Comparison of ENCODE assay signal across 1 cellular context in the genomic region with DNA sequence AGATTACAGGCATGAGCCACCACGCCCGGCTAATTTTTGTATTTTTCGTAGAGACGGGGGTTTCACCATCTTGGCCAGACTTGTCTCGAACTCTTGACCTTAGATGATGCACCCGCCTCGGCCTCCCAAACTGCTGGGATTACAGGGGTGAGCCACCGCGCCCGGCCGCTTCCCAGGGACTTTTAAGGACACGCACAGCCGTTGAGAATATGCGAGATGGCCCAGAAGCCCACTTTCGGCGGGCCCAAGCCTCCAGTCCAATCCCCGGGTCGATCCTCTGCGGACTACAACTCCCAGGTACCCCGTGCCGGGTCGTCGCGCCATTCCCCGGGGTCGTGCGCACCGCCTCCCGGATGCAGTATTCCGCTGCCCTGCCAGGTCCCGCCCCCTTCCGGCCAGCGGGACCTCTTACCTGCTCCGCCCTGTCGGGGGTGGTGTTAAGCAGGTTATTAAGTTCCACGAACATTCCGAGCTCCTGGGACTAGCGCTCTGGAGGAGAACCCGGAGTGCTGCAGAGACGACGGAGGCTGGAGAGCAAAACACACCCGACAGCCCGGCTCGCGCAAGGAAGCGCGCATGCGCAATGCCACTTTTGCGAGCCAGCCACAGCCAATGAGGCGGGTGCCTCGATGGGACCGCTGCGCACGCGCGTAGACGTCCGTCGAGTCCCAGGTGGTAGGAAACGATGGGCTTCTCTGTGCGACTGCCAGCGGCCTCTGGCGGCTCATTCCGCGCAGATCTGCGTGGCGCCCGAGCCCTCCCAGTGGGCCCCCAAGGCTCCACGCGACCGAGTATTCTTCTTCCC.
TF ChIP-seq lines count a peak whose summit lies in the region.

A gene with protein sequence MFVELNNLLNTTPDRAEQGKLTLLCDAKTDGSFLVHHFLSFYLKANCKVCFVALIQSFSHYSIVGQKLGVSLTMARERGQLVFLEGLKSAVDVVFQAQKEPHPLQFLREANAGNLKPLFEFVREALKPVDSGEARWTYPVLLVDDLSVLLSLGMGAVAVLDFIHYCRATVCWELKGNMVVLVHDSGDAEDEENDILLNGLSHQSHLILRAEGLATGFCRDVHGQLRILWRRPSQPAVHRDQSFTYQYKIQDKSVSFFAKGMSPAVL (minus strand): TSS at position 588 of the 805 bp plus-strand sequence. CDS start 122 bp downstream, at position 466.

TF ChIP-seq in K562, 482 proteins besides CTCF, POLR2A, EP300 and RAD21 (continued from another document and continues in another):
- TF ChIP-seq, protein P1, sequence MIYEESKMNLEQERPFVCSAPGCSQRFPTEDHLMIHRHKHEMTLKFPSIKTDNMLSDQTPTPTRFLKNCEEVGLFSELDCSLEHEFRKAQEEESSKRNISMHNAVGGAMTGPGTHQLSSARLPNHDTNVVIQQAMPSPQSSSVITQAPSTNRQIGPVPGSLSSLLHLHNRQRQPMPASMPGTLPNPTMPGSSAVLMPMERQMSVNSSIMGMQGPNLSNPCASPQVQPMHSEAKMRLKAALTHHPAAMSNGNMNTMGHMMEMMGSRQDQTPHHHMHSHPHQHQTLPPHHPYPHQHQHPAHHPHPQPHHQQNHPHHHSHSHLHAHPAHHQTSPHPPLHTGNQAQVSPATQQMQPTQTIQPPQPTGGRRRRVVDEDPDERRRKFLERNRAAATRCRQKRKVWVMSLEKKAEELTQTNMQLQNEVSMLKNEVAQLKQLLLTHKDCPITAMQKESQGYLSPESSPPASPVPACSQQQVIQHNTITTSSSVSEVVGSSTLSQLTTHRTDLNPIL (CRISPR knock-in tag; IDR thresholded peaks at IDR 0.05), result no peak
- TF ChIP-seq, protein P2, sequence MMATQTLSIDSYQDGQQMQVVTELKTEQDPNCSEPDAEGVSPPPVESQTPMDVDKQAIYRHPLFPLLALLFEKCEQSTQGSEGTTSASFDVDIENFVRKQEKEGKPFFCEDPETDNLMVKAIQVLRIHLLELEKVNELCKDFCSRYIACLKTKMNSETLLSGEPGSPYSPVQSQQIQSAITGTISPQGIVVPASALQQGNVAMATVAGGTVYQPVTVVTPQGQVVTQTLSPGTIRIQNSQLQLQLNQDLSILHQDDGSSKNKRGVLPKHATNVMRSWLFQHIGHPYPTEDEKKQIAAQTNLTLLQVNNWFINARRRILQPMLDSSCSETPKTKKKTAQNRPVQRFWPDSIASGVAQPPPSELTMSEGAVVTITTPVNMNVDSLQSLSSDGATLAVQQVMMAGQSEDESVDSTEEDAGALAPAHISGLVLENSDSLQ (IDR thresholded peaks at IDR 0.05), result peak; percentile 67
- TF ChIP-seq, protein P3, sequence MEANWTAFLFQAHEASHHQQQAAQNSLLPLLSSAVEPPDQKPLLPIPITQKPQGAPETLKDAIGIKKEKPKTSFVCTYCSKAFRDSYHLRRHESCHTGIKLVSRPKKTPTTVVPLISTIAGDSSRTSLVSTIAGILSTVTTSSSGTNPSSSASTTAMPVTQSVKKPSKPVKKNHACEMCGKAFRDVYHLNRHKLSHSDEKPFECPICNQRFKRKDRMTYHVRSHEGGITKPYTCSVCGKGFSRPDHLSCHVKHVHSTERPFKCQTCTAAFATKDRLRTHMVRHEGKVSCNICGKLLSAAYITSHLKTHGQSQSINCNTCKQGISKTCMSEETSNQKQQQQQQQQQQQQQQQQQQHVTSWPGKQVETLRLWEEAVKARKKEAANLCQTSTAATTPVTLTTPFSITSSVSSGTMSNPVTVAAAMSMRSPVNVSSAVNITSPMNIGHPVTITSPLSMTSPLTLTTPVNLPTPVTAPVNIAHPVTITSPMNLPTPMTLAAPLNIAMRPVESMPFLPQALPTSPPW (CRISPR knock-in tag; IDR thresholded peaks at IDR 0.05), result no peak; the same call in 1 of the 2 replicates
- TF ChIP-seq ZNF780A (CRISPR knock-in tag; IDR thresholded peaks at IDR 0.05) (no peak), BRF1 (IDR thresholded peaks at IDR 0.05; ENCODE audit: borderline replicate concordance, extremely low read depth, insufficient read length) (no peak), LARP7 (IDR thresholded peaks at IDR 0.05) (no peak), HMG20B (CRISPR knock-in tag; IDR thresholded peaks at IDR 0.05) (0 out of 2 replicates have a peak, but pooled peaks have one; percentile 36), HMGN3 (IDR thresholded peaks at IDR 0.05; ENCODE audit: borderline replicate concordance, extremely low read depth, insufficient read length, low read depth, low read length) (peak; percentile 30), KAT7 (CRISPR knock-in tag; IDR thresholded peaks at IDR 0.05; ENCODE audit: borderline replicate concordance) (0 out of 2 replicates have a peak, but pooled peaks have one; percentile 46), ZNF311 (CRISPR knock-in tag; IDR thresholded peaks at IDR 0.05) (no peak), DDX20 (tag; IDR thresholded peaks at IDR 0.05; ENCODE audit: low read depth) (no peak), RBM22 (IDR thresholded peaks at IDR 0.05; ENCODE audit: low read depth, low read length, poor library complexity, severe bottlenecking) (no peak)
- TF ChIP-seq, protein P4, sequence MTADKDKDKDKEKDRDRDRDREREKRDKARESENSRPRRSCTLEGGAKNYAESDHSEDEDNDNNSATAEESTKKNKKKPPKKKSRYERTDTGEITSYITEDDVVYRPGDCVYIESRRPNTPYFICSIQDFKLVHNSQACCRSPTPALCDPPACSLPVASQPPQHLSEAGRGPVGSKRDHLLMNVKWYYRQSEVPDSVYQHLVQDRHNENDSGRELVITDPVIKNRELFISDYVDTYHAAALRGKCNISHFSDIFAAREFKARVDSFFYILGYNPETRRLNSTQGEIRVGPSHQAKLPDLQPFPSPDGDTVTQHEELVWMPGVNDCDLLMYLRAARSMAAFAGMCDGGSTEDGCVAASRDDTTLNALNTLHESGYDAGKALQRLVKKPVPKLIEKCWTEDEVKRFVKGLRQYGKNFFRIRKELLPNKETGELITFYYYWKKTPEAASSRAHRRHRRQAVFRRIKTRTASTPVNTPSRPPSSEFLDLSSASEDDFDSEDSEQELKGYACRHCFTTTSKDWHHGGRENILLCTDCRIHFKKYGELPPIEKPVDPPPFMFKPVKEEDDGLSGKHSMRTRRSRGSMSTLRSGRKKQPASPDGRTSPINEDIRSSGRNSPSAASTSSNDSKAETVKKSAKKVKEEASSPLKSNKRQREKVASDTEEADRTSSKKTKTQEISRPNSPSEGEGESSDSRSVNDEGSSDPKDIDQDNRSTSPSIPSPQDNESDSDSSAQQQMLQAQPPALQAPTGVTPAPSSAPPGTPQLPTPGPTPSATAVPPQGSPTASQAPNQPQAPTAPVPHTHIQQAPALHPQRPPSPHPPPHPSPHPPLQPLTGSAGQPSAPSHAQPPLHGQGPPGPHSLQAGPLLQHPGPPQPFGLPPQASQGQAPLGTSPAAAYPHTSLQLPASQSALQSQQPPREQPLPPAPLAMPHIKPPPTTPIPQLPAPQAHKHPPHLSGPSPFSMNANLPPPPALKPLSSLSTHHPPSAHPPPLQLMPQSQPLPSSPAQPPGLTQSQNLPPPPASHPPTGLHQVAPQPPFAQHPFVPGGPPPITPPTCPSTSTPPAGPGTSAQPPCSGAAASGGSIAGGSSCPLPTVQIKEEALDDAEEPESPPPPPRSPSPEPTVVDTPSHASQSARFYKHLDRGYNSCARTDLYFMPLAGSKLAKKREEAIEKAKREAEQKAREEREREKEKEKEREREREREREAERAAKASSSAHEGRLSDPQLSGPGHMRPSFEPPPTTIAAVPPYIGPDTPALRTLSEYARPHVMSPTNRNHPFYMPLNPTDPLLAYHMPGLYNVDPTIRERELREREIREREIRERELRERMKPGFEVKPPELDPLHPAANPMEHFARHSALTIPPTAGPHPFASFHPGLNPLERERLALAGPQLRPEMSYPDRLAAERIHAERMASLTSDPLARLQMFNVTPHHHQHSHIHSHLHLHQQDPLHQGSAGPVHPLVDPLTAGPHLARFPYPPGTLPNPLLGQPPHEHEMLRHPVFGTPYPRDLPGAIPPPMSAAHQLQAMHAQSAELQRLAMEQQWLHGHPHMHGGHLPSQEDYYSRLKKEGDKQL (CRISPR knock-in tag; IDR thresholded peaks at IDR 0.05; ENCODE audit: borderline replicate concordance), result no peak
- TF ChIP-seq, protein P5, sequence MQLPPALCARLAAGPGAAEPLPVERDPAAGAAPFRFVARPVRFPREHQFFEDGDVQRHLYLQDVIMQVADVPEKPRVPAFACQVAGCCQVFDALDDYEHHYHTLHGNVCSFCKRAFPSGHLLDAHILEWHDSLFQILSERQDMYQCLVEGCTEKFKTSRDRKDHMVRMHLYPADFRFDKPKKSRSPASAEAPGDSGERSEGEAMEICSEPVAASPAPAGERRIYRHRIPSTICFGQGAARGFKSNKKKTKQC (CRISPR knock-in tag; IDR thresholded peaks at IDR 0.05), result peak; percentile 54
- TF ChIP-seq, protein P6, sequence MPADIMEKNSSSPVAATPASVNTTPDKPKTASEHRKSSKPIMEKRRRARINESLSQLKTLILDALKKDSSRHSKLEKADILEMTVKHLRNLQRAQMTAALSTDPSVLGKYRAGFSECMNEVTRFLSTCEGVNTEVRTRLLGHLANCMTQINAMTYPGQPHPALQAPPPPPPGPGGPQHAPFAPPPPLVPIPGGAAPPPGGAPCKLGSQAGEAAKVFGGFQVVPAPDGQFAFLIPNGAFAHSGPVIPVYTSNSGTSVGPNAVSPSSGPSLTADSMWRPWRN (IDR thresholded peaks at IDR 0.05; ENCODE audit: low read depth), result no peak
- TF ChIP-seq, protein P7, sequence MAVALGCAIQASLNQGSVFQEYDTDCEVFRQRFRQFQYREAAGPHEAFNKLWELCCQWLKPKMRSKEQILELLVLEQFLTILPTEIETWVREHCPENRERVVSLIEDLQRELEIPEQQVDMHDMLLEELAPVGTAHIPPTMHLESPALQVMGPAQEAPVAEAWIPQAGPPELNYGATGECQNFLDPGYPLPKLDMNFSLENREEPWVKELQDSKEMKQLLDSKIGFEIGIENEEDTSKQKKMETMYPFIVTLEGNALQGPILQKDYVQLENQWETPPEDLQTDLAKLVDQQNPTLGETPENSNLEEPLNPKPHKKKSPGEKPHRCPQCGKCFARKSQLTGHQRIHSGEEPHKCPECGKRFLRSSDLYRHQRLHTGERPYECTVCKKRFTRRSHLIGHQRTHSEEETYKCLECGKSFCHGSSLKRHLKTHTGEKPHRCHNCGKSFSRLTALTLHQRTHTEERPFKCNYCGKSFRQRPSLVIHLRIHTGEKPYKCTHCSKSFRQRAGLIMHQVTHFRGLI (CRISPR knock-in tag; IDR thresholded peaks at IDR 0.05), result no peak
- TF ChIP-seq, protein P8, sequence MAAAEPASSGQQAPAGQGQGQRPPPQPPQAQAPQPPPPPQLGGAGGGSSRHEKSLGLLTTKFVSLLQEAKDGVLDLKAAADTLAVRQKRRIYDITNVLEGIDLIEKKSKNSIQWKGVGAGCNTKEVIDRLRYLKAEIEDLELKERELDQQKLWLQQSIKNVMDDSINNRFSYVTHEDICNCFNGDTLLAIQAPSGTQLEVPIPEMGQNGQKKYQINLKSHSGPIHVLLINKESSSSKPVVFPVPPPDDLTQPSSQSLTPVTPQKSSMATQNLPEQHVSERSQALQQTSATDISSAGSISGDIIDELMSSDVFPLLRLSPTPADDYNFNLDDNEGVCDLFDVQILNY (CRISPR knock-in tag; IDR thresholded peaks at IDR 0.05), result peak; percentile 77; the same call in 1 of the 2 replicates
- TF ChIP-seq, protein P9, sequence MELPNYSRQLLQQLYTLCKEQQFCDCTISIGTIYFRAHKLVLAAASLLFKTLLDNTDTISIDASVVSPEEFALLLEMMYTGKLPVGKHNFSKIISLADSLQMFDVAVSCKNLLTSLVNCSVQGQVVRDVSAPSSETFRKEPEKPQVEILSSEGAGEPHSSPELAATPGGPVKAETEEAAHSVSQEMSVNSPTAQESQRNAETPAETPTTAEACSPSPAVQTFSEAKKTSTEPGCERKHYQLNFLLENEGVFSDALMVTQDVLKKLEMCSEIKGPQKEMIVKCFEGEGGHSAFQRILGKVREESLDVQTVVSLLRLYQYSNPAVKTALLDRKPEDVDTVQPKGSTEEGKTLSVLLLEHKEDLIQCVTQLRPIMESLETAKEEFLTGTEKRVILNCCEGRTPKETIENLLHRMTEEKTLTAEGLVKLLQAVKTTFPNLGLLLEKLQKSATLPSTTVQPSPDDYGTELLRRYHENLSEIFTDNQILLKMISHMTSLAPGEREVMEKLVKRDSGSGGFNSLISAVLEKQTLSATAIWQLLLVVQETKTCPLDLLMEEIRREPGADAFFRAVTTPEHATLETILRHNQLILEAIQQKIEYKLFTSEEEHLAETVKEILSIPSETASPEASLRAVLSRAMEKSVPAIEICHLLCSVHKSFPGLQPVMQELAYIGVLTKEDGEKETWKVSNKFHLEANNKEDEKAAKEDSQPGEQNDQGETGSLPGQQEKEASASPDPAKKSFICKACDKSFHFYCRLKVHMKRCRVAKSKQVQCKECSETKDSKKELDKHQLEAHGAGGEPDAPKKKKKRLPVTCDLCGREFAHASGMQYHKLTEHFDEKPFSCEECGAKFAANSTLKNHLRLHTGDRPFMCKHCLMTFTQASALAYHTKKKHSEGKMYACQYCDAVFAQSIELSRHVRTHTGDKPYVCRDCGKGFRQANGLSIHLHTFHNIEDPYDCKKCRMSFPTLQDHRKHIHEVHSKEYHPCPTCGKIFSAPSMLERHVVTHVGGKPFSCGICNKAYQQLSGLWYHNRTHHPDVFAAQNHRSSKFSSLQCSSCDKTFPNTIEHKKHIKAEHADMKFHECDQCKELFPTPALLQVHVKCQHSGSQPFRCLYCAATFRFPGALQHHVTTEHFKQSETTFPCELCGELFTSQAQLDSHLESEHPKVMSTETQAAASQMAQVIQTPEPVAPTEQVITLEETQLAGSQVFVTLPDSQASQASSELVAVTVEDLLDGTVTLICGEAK (IDR thresholded peaks at IDR 0.05), result peak; percentile 98
- TF ChIP-seq, protein P9 (CRISPR knock-in tag; IDR thresholded peaks at IDR 0.05), result no peak
